In genomic region chr2:230661072-230661957, GRCh38 we compare ENCODE assay signal across 7 cellular contexts. TPM values are rescaled to one million over a fixed set of nuclear protein-coding genes. Genes with fewer than 3 reads are reported as not detected.
DNase-seq lines count a peak whose midpoint lies in the region; ATAC-seq lines count a peak whose summit lies in the region.

No MANE protein-coding gene starts in this region.

- peak overlapping the region; percentile 83 for H3K4me3 Mint-ChIP-seq in activated T-helper 17 cell treated with anti-CD3 and anti-CD28 coated beads, Interleukin-2, amount 50 U/mL, for 72 hours
- peak overlapping the region; percentile 76 for H3K4me3 Mint-ChIP-seq in stimulated activated effector memory CD8-positive, alpha-beta T cell treated with anti-CD3 and anti-CD28 coated beads, Interleukin-12 subunit alpha, Interleukin-12 subunit beta, amount 100 ng/mL, for 72 hours

- peak overlapping the region; percentile 91 for H3K27ac Mint-ChIP-seq in activated T-helper 17 cell treated with anti-CD3 and anti-CD28 coated beads, Interleukin-2, amount 50 U/mL, for 72 hours
- H3K27ac Mint-ChIP-seq in stimulated activated effector memory CD8-positive, alpha-beta T cell treated with anti-CD3 and anti-CD28 coated beads, Interleukin-12 subunit alpha, Interleukin-12 subunit beta, amount 100 ng/mL, for 72 hours, result peak overlapping the region; percentile 96

- H3K4me1 Mint-ChIP-seq in activated T-helper 17 cell treated with anti-CD3 and anti-CD28 coated beads, Interleukin-2, amount 50 U/mL, for 72 hours, result peaks cover 68% of the 10 kb centered on the region
- peaks cover 95% of the 10 kb centered on the region for H3K4me1 Mint-ChIP-seq in stimulated activated effector memory CD8-positive, alpha-beta T cell treated with anti-CD3 and anti-CD28 coated beads, Interleukin-12 subunit alpha, Interleukin-12 subunit beta, amount 100 ng/mL, for 72 hours

- ATAC-seq in GM19452 (IDR thresholded peaks at IDR 0.05; ENCODE audit: unreplicated experiment) (peak; percentile 45), HG03442 (IDR thresholded peaks at IDR 0.05; ENCODE audit: unreplicated experiment) (peak; percentile 22), left lobe of liver (no peak)
- peak; percentile 59 for ATAC-seq in activated T-helper 17 cell treated with anti-CD3 and anti-CD28 coated beads, Interleukin-2, amount 50 U/mL, for 72 hours (replicated peaks)
- peak; percentile 74 for ATAC-seq in stimulated activated effector memory CD8-positive, alpha-beta T cell treated with anti-CD3 and anti-CD28 coated beads, Interleukin-12 subunit alpha, Interleukin-12 subunit beta, amount 100 ng/mL, for 72 hours

- peaks cover 21% of the 10 kb centered on the region for H3K36me3 Mint-ChIP-seq in activated T-helper 17 cell treated with anti-CD3 and anti-CD28 coated beads, Interleukin-2, amount 50 U/mL, for 72 hours (ENCODE audit: low read depth)
- H3K36me3 Mint-ChIP-seq in stimulated activated effector memory CD8-positive, alpha-beta T cell treated with anti-CD3 and anti-CD28 coated beads, Interleukin-12 subunit alpha, Interleukin-12 subunit beta, amount 100 ng/mL, for 72 hours, result peaks cover 20% of the 10 kb centered on the region

- H3K9me3 Mint-ChIP-seq in activated T-helper 17 cell treated with anti-CD3 and anti-CD28 coated beads, Interleukin-2, amount 50 U/mL, for 72 hours, result no peaks in the 10 kb centered on the region
- H3K9me3 Mint-ChIP-seq in stimulated activated effector memory CD8-positive, alpha-beta T cell treated with anti-CD3 and anti-CD28 coated beads, Interleukin-12 subunit alpha, Interleukin-12 subunit beta, amount 100 ng/mL, for 72 hours, result no peaks in the 10 kb centered on the region

- DNase-seq in stimulated activated effector memory CD8-positive, alpha-beta T cell treated with anti-CD3 and anti-CD28 coated beads, Interleukin-12 subunit alpha, Interleukin-12 subunit beta, amount 100 ng/mL, for 72 hours (ENCODE audit: low spot score in 2 of 2), result peak in 1 of 2 donors; percentile 84
- no peak for DNase-seq in ureter (ENCODE audit: low spot score)
- DNase-seq in HuH-7.5 (ENCODE audit: low spot score), result no peak
- no peak for DNase-seq in left lobe of liver (ENCODE audit: low spot score)

- H3K27me3 Mint-ChIP-seq in activated T-helper 17 cell treated with anti-CD3 and anti-CD28 coated beads, Interleukin-2, amount 50 U/mL, for 72 hours, result no peaks in the 10 kb centered on the region

RNA-seq across cellular contexts. Expression of gene CAB39, which starts 51.3 kb away (rescaled TPM):
- total RNA-seq in activated T-helper 17 cell treated with anti-CD3 and anti-CD28 coated beads, Interleukin-2, amount 50 U/mL, for 72 hours, result 100 to 1,000 TPM in 1 of 2 donors, 10 to 100 TPM in 1; 93.3 to 137 TPM
- 85.8 TPM for total RNA-seq in ureter
- total RNA-seq in left lobe of liver, result 22.6 TPM
